ENCODE assay signal across 1 cellular context in the genomic region with DNA sequence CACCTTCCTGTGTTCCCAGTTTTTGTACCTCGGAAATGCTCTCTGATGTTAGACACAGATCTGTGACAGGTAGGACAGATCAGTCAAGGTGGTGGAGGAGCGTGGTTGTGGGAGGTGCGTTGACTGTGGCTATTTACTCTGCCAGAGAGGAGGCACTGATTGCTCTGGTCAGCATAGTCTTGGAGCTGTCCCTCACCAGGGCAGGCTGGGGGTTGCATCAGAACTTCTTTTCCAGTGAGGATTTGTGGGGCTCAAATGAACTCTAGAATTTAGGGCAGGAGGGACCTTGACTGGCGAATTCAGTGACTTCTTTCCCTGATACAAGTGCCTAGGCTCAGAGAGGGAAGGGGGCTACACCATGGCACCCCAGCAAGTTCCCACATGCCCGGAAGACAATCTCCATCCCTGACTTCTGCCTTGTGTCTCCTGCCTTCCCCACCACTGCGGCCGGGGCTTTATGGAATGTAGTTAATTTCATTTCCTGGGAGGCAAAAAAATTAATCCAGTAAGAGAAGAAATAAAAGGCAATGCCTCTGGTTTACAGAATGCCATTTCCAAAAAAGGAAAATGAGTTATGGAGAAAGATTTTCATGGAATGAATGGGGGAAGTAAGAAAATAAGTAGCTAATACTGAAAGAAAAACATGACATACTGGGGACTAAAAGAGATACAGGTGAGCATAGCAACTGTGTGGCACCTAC.
TF ChIP-seq lines count a peak whose summit lies in the region.

No MANE protein-coding gene starts in this region.

TF ChIP-seq in IMR-90, 13 proteins besides CTCF, POLR2A, EP300 and RAD21:
- TF ChIP-seq FOS (IDR thresholded peaks at IDR 0.05; ENCODE audit: low read depth, low read length): no peak
- no peak for TF ChIP-seq ELK1 (IDR thresholded peaks at IDR 0.05; ENCODE audit: borderline replicate concordance, low read depth, low read length)
- TF ChIP-seq CEBPB (IDR thresholded peaks at IDR 0.05; ENCODE audit: low read depth, low read length): no peak
- TF ChIP-seq SMC3 (IDR thresholded peaks at IDR 0.05; ENCODE audit: low read depth, low read length): no peak
- TF ChIP-seq CHD1 (IDR thresholded peaks at IDR 0.05; ENCODE audit: low read depth, low read length): no peak
- TF ChIP-seq RFX5 (IDR thresholded peaks at IDR 0.05; ENCODE audit: low read depth, low read length): no peak
- TF ChIP-seq MAZ (IDR thresholded peaks at IDR 0.05; ENCODE audit: borderline replicate concordance, low read depth, low read length): no peak
- no peak for TF ChIP-seq BHLHE40 (IDR thresholded peaks at IDR 0.05; ENCODE audit: low read depth, low read length)
- TF ChIP-seq MAFK (IDR thresholded peaks at IDR 0.05; ENCODE audit: low read depth, low read length): no peak
- no peak for TF ChIP-seq RCOR1 (IDR thresholded peaks at IDR 0.05; ENCODE audit: insufficient replicate concordance, low read length)
TF ChIP-seq in IMR-90: peak in this region for 0.
